In genomic region chr7:76286842-76287403, GRCh38 we compare ENCODE assay signal across 13 cellular contexts. TPM values are rescaled to one million over a fixed set of nuclear protein-coding genes. Genes with fewer than 3 reads are reported as not detected.
DNase-seq lines count a peak whose midpoint lies in the region; ATAC-seq and TF ChIP-seq lines count a peak whose summit lies in the region.
"Had no signal": no experiment of that assay in that cellular context is flagged by ENCODE, and none has a peak within 500 bp of the region (broad histone marks: within the 10 kb centered on the region; RNA-seq: fewer than 3 reads in every experiment).

No MANE protein-coding gene starts in this region.

- H3K79me2 ChIP-seq in osteoblast (ENCODE audit: insufficient read depth, low read length) = no peaks in the 10 kb centered on the region

- H3K36me3 ChIP-seq in BLaER1 treated with 17β-estradiol and CSF1 and Interleukin-3, amounts not matched to agents 10 nM and 100 nM = no peaks in the 10 kb centered on the region
- no peaks in the 10 kb centered on the region for H3K36me3 ChIP-seq in osteoblast (ENCODE audit: insufficient read depth, low read length)
- H3K36me3 ChIP-seq in testis (ENCODE audit: low read depth, missing control alignments) = no peaks in the 10 kb centered on the region

- no peaks in the 10 kb centered on the region for H3K9me3 ChIP-seq in BLaER1 treated with 17β-estradiol and CSF1 and Interleukin-3, amounts not matched to agents 10 nM and 100 nM (replicated peaks in 1 of 11)
- H3K9me3 ChIP-seq in osteoblast (ENCODE audit: low read depth, low read length) (no peaks in the 10 kb centered on the region), testis (no peaks in the 10 kb centered on the region)
- H3K9me3 ChIP-seq in CD4-positive, alpha-beta T cell (ENCODE audit: control insufficient read depth, low read length) = no peaks in the 10 kb centered on the region

- H3K27me3 ChIP-seq in BLaER1 treated with 17β-estradiol and CSF1 and Interleukin-3, amounts not matched to agents 10 nM and 100 nM = peaks cover 30 to 40% (median 38%) of the 10 kb centered on the region in 11 experiments
- H3K27me3 ChIP-seq in osteoblast (ENCODE audit: insufficient read depth, low read length) (peaks cover 19% of the 10 kb centered on the region), testis (no peaks in the 10 kb centered on the region)
- H3K27me3 ChIP-seq in CD4-positive, alpha-beta T cell (ENCODE audit: control insufficient read depth, insufficient read depth, low read length) = peaks cover 12% of the 10 kb centered on the region

- H3K36me3 Mint-ChIP-seq in CD4-positive, alpha-beta T cell (ENCODE audit: low read depth) = no peaks in the 10 kb centered on the region
- H3K36me3 Mint-ChIP-seq: CD4-positive, alpha-beta memory T cell had no signal

- no peak overlapping the region for H3K27ac Mint-ChIP-seq in CD4-positive, alpha-beta T cell
- H3K27ac Mint-ChIP-seq: B cell had no signal

- no peaks in the 10 kb centered on the region for H3K9me3 Mint-ChIP-seq in CD4-positive, alpha-beta T cell
- H3K9me3 Mint-ChIP-seq: H9 had no signal

- H3K4me2 ChIP-seq in BLaER1 treated with 17β-estradiol and CSF1 and Interleukin-3, amounts not matched to agents 10 nM and 100 nM = peak overlapping the region in 9 of 11 experiments; percentile 9 to 49 (median 31); a peak in 15 of 22 replicates
- no peak overlapping the region for H3K4me2 ChIP-seq in osteoblast (ENCODE audit: insufficient read depth, low read length)

- peaks cover 0 to 6% (median 0%) of the 10 kb centered on the region in 11 experiments; a peak in 4 of 22 replicates for H4K20me1 ChIP-seq in BLaER1 treated with 17β-estradiol and CSF1 and Interleukin-3, amounts not matched to agents 10 nM and 100 nM
- H4K20me1 ChIP-seq in osteoblast (ENCODE audit: insufficient read depth, low read length) = no peaks in the 10 kb centered on the region

- no peak overlapping the region for H3K4me3 Mint-ChIP-seq in CD4-positive, alpha-beta T cell
- H3K4me3 Mint-ChIP-seq: B cell; CD4-positive, alpha-beta memory T cell; H9 had no signal

- POLR2A ChIA-PET in RWPE1 (lab: Yijun Ruan, JAX; ENCODE audit: low non-redundant PET) = no interaction called here
- POLR2A ChIA-PET in CD4-positive, alpha-beta T cell (lab: Charles Lee) = interaction anchor here (0.8 kb wide), 1 partner anchor 106 kb away, joined by 3 read pairs; no protein-coding TSS in a partner anchor

- peaks cover 4% of the 10 kb centered on the region for H3K4me1 Mint-ChIP-seq in CD4-positive, alpha-beta T cell (ENCODE audit: low read depth)

- peaks cover 13 to 61% (median 53%) of the 10 kb centered on the region in 10 experiments for H3K4me1 ChIP-seq in BLaER1 treated with 17β-estradiol and CSF1 and Interleukin-3, amounts not matched to agents 10 nM and 100 nM
- peaks cover 9% of the 10 kb centered on the region for H3K4me1 ChIP-seq in osteoblast (ENCODE audit: insufficient read depth, low read length)
- peaks cover 8% of the 10 kb centered on the region for H3K4me1 ChIP-seq in testis

- CTCF ChIA-PET in RWPE1 (lab: Yijun Ruan, JAX) = interaction anchor here (1.1 kb wide), 1 partner anchor 109 kb away, joined by 3 read pairs; no protein-coding TSS in a partner anchor
- CTCF ChIA-PET in CD4-positive, alpha-beta T cell (lab: Charles Lee) = interaction anchor here (0.5 kb wide), 1 partner anchor 35 kb away, joined by 3 read pairs; no protein-coding TSS in a partner anchor

- 85 to 89% methylated on average over 13 to 16 of the region's 16 CpGs for WGBS in testis, 2 donors

- TF ChIP-seq CTCF in RWPE1 (conservative IDR thresholded peaks at IDR 0.05; ENCODE audit: low read depth) (no peak), osteoblast (IDR thresholded peaks at IDR 0.05; ENCODE audit: extremely low read depth, low read depth, low read length) (no peak), testis (IDR thresholded peaks at IDR 0.05) (no peak)
- TF ChIP-seq CTCF in CD4-positive, alpha-beta T cell (IDR thresholded peaks at IDR 0.05) = no peak

- H3K27ac ChIP-seq in BLaER1 treated with 17β-estradiol and CSF1 and Interleukin-3, amounts not matched to agents 10 nM and 100 nM = no peak overlapping the region
- H3K27ac ChIP-seq in RWPE1 (peak overlapping the region; percentile 11), osteoblast (ENCODE audit: low read depth, low read length) (no peak overlapping the region), testis (no peak overlapping the region)
- no peak overlapping the region for H3K27ac ChIP-seq in CD4-positive, alpha-beta T cell (ENCODE audit: low read depth, low read length)
- H3K27ac ChIP-seq: C4-2B had no signal

- peak overlapping the region in 1 of 11 experiments; percentile 29; a peak in 2 of 22 replicates for H3K9ac ChIP-seq in BLaER1 treated with 17β-estradiol and CSF1 and Interleukin-3, amounts not matched to agents 10 nM and 100 nM

- no peak for ATAC-seq in CD4-positive, alpha-beta T cell (ENCODE audit: poor library complexity)

- DNase-seq in RWPE1 (ENCODE audit: low spot score) (no peak), osteoblast (ENCODE audit: insufficient read length, low spot score, missing footprints) (peak; percentile 50), testis (no peak), NCI-H187 treated with DMSO at 0.1 percent for 48 hours (lab: John Stamatoyannopoulos, UW) (no peak)
- no peak for DNase-seq in CD4-positive, alpha-beta T cell
- DNase-seq: CD4-positive, alpha-beta memory T cell; DMS79 treated with DMSO at 0.1 percent for 48 hours; GF-D8; GOT3 had no signal

- intact Hi-C loops in testis (cut with DNase I; ENCODE audit: low total_unique reads) = no loop called here
- intact Hi-C loops in CD4-positive, alpha-beta T cell (cut with DNase I, micrococcal nuclease) = no loop called here

- peaks cover 12% of the 10 kb centered on the region for H3K27me3 Mint-ChIP-seq in CD4-positive, alpha-beta T cell

- no peak overlapping the region for H3K4me3 ChIP-seq in BLaER1 treated with 17β-estradiol and CSF1 and Interleukin-3, amounts not matched to agents 10 nM and 100 nM
- H3K4me3 ChIP-seq in osteoblast (ENCODE audit: insufficient read depth, low read length) (no peak overlapping the region), testis (no peak overlapping the region)

- TF ChIP-seq POLR2A in testis (IDR thresholded peaks at IDR 0.05) = no peak

- H2AFZ ChIP-seq in osteoblast (ENCODE audit: low read length) = no peak overlapping the region

RNA-seq across cellular contexts. Expression of gene HSPB1, which starts 15.6 kb away (rescaled TPM):
- total RNA-seq in osteoblast (67.2 and 72.7 TPM in 2 replicates), testis (100 to 1,000 TPM; 216 to 245 TPM)
- 190 TPM for polyA plus RNA-seq in testis (ENCODE audit: insufficient read depth, low read depth, low replicate concordance)
- 10 to 100 TPM; 38.0 to 38.6 TPM for total RNA-seq in CD4-positive, alpha-beta T cell
